1 cellular context compared by ENCODE assay signal in the genomic region with DNA sequence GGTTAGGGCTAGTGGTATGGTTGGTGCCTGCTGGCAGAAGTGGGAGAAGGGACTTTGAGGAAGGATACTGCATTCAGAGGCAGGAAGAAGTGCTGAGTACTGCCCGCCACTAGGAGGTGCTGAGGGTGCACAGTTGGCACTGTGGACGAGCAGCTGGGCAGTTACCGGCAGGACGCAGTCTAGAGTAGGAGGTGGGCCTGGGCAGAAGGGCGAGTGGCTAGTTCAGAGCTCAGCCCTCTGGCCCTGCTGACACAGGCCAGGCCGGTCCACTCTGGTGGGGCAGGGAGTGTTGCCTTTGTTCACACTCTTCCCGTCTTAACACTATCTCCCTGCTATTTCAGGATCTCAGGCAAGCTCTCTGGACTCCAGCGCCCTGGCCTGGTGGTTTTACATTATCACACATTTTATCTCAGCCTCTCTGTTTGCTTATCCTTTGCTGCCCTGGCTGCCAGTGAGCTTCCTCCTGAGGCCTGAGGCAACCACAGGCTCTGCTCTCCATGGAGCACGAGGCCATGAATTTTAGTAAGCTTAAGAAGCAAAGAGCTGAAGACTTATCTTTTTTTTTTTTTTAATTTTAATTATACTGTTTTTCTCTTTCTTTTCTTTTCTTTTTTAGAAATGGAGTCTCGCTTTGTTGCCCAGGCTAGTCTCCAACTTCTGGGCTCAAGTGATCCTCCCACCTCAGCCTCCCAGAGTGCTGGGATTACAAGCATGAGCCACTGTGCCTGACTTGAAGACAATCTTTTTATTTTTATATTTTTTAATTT.
A peak's percentile ranks its signal among the peaks of the same experiment; 100 is the strongest.
TF ChIP-seq lines count a peak whose summit lies in the region.

No MANE protein-coding gene starts in this region.

TF ChIP-seq in HEK293, 187 proteins besides CTCF, POLR2A, EP300 and RAD21 (continued from another document):
- TF ChIP-seq, protein P1, sequence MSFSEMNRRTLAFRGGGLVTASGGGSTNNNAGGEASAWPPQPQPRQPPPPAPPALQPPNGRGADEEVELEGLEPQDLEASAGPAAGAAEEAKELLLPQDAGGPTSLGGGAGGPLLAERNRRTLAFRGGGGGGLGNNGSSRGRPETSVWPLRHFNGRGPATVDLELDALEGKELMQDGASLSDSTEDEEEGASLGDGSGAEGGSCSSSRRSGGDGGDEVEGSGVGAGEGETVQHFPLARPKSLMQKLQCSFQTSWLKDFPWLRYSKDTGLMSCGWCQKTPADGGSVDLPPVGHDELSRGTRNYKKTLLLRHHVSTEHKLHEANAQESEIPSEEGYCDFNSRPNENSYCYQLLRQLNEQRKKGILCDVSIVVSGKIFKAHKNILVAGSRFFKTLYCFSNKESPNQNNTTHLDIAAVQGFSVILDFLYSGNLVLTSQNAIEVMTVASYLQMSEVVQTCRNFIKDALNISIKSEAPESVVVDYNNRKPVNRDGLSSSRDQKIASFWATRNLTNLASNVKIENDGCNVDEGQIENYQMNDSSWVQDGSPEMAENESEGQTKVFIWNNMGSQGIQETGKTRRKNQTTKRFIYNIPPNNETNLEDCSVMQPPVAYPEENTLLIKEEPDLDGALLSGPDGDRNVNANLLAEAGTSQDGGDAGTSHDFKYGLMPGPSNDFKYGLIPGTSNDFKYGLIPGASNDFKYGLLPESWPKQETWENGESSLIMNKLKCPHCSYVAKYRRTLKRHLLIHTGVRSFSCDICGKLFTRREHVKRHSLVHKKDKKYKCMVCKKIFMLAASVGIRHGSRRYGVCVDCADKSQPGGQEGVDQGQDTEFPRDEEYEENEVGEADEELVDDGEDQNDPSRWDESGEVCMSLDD (tag by site-specific recombination; IDR thresholded peaks at IDR 0.05) = no peak
- TF ChIP-seq ZNF610 (tag by site-specific recombination; IDR thresholded peaks at IDR 0.05; ENCODE audit: borderline replicate concordance) (no peak), ZNF302 (tag by site-specific recombination; IDR thresholded peaks at IDR 0.05; ENCODE audit: low read depth) (no peak), ZNF398 (tag by site-specific recombination; IDR thresholded peaks at IDR 0.05) (no peak), ZSCAN23 (tag by site-specific recombination; IDR thresholded peaks at IDR 0.05) (no peak), ZNF544 (tag by site-specific recombination; IDR thresholded peaks at IDR 0.05) (no peak)
- TF ChIP-seq, protein P2, sequence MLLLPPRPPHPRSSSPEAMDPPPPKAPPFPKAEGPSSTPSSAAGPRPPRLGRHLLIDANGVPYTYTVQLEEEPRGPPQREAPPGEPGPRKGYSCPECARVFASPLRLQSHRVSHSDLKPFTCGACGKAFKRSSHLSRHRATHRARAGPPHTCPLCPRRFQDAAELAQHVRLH (tag by site-specific recombination; IDR thresholded peaks at IDR 0.05) = peak; percentile 35; the same call in 1 of the 2 replicates
- TF ChIP-seq, protein P3, sequence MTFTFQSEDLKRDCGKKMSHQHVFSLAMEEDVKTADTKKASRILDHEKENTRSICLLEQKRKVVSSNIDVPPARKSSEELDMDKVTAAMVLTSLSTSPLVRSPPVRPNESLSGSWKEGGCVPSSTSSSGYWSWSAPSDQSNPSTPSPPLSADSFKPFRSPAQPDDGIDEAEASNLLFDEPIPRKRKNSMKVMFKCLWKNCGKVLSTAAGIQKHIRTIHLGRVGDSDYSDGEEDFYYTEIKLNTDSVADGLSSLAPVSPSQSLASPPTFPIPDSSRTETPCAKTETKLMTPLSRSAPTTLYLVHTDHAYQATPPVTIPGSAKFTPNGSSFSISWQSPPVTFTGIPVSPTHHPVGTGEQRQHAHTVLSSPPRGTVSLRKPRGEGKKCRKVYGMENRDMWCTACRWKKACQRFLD (tag by site-specific recombination; IDR thresholded peaks at IDR 0.05) = no peak
